Comparison of ENCODE assay signal across 2 cellular contexts in the genomic region with DNA sequence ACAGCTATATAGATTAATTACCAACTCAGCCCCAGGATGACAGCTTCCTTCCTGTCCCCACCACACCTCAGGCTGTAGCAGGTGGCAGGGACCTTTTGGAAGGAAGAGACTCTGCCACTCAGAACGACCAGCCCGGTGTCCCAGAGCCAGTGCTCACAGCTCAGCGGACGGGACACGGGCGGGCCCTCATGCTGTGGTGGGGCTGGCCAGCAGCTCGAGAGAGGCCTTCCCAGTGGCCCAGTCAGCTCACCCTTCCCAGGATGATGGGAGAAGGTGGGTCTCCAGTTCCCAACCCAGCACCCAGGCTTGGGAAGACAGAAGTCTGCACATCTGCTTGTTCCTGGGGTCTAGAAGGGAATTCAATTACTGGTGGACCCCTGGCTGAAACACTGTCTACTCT.
TF ChIP-seq lines count a peak whose summit lies in the region.

No MANE protein-coding gene starts in this region.

TF ChIP-seq in SK-N-SH, 30 proteins besides CTCF, POLR2A, EP300 and RAD21:
- TF ChIP-seq, protein P1, sequence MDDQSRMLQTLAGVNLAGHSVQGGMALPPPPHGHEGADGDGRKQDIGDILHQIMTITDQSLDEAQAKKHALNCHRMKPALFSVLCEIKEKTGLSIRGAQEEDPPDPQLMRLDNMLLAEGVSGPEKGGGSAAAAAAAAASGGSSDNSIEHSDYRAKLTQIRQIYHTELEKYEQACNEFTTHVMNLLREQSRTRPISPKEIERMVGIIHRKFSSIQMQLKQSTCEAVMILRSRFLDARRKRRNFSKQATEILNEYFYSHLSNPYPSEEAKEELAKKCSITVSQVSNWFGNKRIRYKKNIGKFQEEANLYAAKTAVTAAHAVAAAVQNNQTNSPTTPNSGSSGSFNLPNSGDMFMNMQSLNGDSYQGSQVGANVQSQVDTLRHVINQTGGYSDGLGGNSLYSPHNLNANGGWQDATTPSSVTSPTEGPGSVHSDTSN (IDR thresholded peaks at IDR 0.05): no peak
- TF ChIP-seq, protein P2, sequence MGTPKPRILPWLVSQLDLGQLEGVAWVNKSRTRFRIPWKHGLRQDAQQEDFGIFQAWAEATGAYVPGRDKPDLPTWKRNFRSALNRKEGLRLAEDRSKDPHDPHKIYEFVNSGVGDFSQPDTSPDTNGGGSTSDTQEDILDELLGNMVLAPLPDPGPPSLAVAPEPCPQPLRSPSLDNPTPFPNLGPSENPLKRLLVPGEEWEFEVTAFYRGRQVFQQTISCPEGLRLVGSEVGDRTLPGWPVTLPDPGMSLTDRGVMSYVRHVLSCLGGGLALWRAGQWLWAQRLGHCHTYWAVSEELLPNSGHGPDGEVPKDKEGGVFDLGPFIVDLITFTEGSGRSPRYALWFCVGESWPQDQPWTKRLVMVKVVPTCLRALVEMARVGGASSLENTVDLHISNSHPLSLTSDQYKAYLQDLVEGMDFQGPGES (IDR thresholded peaks at IDR 0.05; ENCODE audit: low read depth, low read length): no peak
- no peak for TF ChIP-seq FOSL2 (IDR thresholded peaks at IDR 0.05; ENCODE audit: borderline replicate concordance, low read depth)
- TF ChIP-seq, protein P3, sequence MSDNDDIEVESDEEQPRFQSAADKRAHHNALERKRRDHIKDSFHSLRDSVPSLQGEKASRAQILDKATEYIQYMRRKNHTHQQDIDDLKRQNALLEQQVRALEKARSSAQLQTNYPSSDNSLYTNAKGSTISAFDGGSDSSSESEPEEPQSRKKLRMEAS (IDR thresholded peaks at IDR 0.05; ENCODE audit: low read depth): no peak

TF ChIP-seq in SK-N-SH treated with all-trans-retinoic acid at 6 μM for 48 hours, 23 proteins besides CTCF, POLR2A, EP300 and RAD21 (continued from another document):
- TF ChIP-seq, protein P4, sequence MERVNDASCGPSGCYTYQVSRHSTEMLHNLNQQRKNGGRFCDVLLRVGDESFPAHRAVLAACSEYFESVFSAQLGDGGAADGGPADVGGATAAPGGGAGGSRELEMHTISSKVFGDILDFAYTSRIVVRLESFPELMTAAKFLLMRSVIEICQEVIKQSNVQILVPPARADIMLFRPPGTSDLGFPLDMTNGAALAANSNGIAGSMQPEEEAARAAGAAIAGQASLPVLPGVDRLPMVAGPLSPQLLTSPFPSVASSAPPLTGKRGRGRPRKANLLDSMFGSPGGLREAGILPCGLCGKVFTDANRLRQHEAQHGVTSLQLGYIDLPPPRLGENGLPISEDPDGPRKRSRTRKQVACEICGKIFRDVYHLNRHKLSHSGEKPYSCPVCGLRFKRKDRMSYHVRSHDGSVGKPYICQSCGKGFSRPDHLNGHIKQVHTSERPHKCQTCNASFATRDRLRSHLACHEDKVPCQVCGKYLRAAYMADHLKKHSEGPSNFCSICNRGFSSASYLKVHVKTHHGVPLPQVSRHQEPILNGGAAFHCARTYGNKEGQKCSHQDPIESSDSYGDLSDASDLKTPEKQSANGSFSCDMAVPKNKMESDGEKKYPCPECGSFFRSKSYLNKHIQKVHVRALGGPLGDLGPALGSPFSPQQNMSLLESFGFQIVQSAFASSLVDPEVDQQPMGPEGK (CRISPR knock-in tag; IDR thresholded peaks at IDR 0.05; ENCODE audit: borderline replicate concordance): no peak
- TF ChIP-seq ZFP30 (CRISPR knock-in tag; IDR thresholded peaks at IDR 0.05): no peak
- TF ChIP-seq SNAI2 (CRISPR knock-in tag; IDR thresholded peaks at IDR 0.05): no peak
- TF ChIP-seq ZFP3 (CRISPR knock-in tag; IDR thresholded peaks at IDR 0.05): no peak
- no peak for TF ChIP-seq OSR1 (CRISPR knock-in tag; IDR thresholded peaks at IDR 0.05)
- TF ChIP-seq CSDC2 (CRISPR knock-in tag; IDR thresholded peaks at IDR 0.05): no peak
- no peak for TF ChIP-seq ISL1 (CRISPR knock-in tag; IDR thresholded peaks at IDR 0.05)
- no peak for TF ChIP-seq ESRRG (CRISPR knock-in tag; IDR thresholded peaks at IDR 0.05)
TF ChIP-seq in SK-N-SH treated with all-trans-retinoic acid at 6 μM for 48 hours: peak in this region for 0.
